12 cellular contexts compared by ENCODE assay signal in genomic region chr11:47861762-47862161, GRCh38. TPM values are rescaled to one million over a fixed set of nuclear protein-coding genes. Genes with fewer than 3 reads are reported as not detected.
DNase-seq lines count a peak whose midpoint lies in the region; ATAC-seq, FAIRE-seq and TF ChIP-seq lines count a peak whose summit lies in the region.
"Had no signal": no experiment of that assay in that cellular context is flagged by ENCODE, and none has a peak within 500 bp of the region (broad histone marks: within the 10 kb centered on the region; RNA-seq: fewer than 3 reads in every experiment).

No MANE protein-coding gene starts in this region.

- WGBS in lower leg skin, 2 donors, result 40 to 48% methylated on average over 6 of the region's 6 CpGs

- H3K79me2 ChIP-seq in GM23338 (replicated peaks; ENCODE audit: insufficient read depth) (no peaks in the 10 kb centered on the region), keratinocyte (ENCODE audit: control insufficient read depth, insufficient read depth, low read length) (no peaks in the 10 kb centered on the region)

- H3K9ac ChIP-seq in BLaER1, result no peak overlapping the region
- no peak overlapping the region for H3K9ac ChIP-seq in keratinocyte (ENCODE audit: control insufficient read depth, extremely low read depth, insufficient read depth, low read length)

- H3K9me3 Mint-ChIP-seq in GM23338 (no peaks in the 10 kb centered on the region), activated B cell treated with CpG ODN at 0.5 μM for 24 hours (no peaks in the 10 kb centered on the region)
- H3K9me3 Mint-ChIP-seq in CD8-positive, alpha-beta memory T cell, result no peaks in the 10 kb centered on the region
- H3K9me3 Mint-ChIP-seq: nephron had no signal

- H3K27me3 Mint-ChIP-seq in GM23338 (ENCODE audit: insufficient read depth, low read depth, poor library complexity) (no peaks in the 10 kb centered on the region), activated B cell treated with CpG ODN at 0.5 μM for 24 hours (no peaks in the 10 kb centered on the region)
- no peaks in the 10 kb centered on the region for H3K27me3 Mint-ChIP-seq in CD8-positive, alpha-beta memory T cell

- H3K27ac ChIP-seq in BLaER1 (no peak overlapping the region), GM23338 (ENCODE audit: low read depth) (no peak overlapping the region), keratinocyte (ENCODE audit: control insufficient read depth, insufficient read depth, low read length) (no peak overlapping the region)
- H3K27ac ChIP-seq in CD8-positive, alpha-beta memory T cell (ENCODE audit: low read depth, low read length), result no peak overlapping the region

- dilution Hi-C loops in keratinocyte (cut with MboI; ENCODE audit: extremely low pct_ligation_motif_present, low sequenced_read_pairs), result no loop called here

- H3K4me2 ChIP-seq in BLaER1, result peak overlapping the region; percentile 76
- H3K4me2 ChIP-seq in GM23338, result no peak overlapping the region
- peak overlapping the region; percentile 5 for H3K4me2 ChIP-seq in keratinocyte (ENCODE audit: control insufficient read depth, extremely low read depth, insufficient read depth, low read depth, low read length)

- no peaks in the 10 kb centered on the region for H3K36me3 ChIP-seq in BLaER1
- H3K36me3 ChIP-seq in GM23338 (ENCODE audit: insufficient read depth), result no peaks in the 10 kb centered on the region
- H3K36me3 ChIP-seq in keratinocyte (ENCODE audit: control insufficient read depth in 2 of 2, extremely low read depth in 1 of 2, insufficient read depth in 2 of 2, low read length in 2 of 2), result no peaks in the 10 kb centered on the region
- no peaks in the 10 kb centered on the region for H3K36me3 ChIP-seq in CD8-positive, alpha-beta memory T cell (ENCODE audit: insufficient read depth, low read length)

- H3F3A ChIP-seq in GM23338 (replicated peaks; ENCODE audit: low read depth), result no peaks in the 10 kb centered on the region

- H3K27ac Mint-ChIP-seq in GM23338 (no peak overlapping the region), activated B cell treated with CpG ODN at 0.5 μM for 24 hours (peak overlapping the region; percentile 91)
- no peak overlapping the region for H3K27ac Mint-ChIP-seq in CD8-positive, alpha-beta memory T cell
- H3K27ac Mint-ChIP-seq: nephron had no signal

- no peak for FAIRE-seq in keratinocyte (lab: Jason Lieb, UNC)
- FAIRE-seq: colon had no signal

- ATAC-seq in GM23338 (no peak), activated B cell treated with CpG ODN at 0.5 μM for 24 hours (ENCODE audit: low read depth) (peak; percentile 62)

- no peak for TF ChIP-seq CTCF in GM23338 (conservative IDR thresholded peaks at IDR 0.05; ENCODE audit: low read depth in 2 of 2)
- no peak for TF ChIP-seq CTCF in activated B cell treated with CpG ODN at 0.5 μM for 24 hours (IDR thresholded peaks at IDR 0.05)
- no peak for TF ChIP-seq CTCF in keratinocyte (optimal IDR thresholded peaks at IDR 0.05 in 1 of 3, IDR thresholded peaks at IDR 0.05 in 1 of 3, conservative IDR thresholded peaks at IDR 0.05 in 1 of 3; ENCODE audit: extremely low read depth in 1 of 3, insufficient read depth in 2 of 3, low read length in 3 of 3)
- no peak for TF ChIP-seq CTCF in lower leg skin (IDR thresholded peaks at IDR 0.05)

- peaks cover 81% of the 10 kb centered on the region for H3K4me1 ChIP-seq in BLaER1
- H3K4me1 ChIP-seq in GM23338 (ENCODE audit: insufficient read depth), result no peaks in the 10 kb centered on the region; the same call in 1 of the 2 replicates
- H3K4me1 ChIP-seq in keratinocyte (ENCODE audit: control insufficient read depth, extremely low read depth, insufficient read depth, low read length), result peaks cover 2% of the 10 kb centered on the region
- peaks cover 40% of the 10 kb centered on the region for H3K4me1 ChIP-seq in CD8-positive, alpha-beta memory T cell (ENCODE audit: insufficient read depth, low read length)

- intact Hi-C loops in activated B cell treated with CpG ODN at 0.5 μM for 24 hours (cut with micrococcal nuclease) (loop anchor here (2.0 kb wide), 1 partner anchor 17 kb away; no protein-coding TSS in a partner anchor), lower leg skin (cut with DNase I; ENCODE audit: low total_unique reads) (no loop called here)

- H3K36me3 Mint-ChIP-seq in GM23338 (ENCODE audit: low read depth) (no peaks in the 10 kb centered on the region), activated B cell treated with CpG ODN at 0.5 μM for 24 hours (ENCODE audit: low read depth) (no peaks in the 10 kb centered on the region)
- H3K36me3 Mint-ChIP-seq in CD8-positive, alpha-beta memory T cell, result peaks cover 0 to 2% (median 0%) of the 10 kb centered on the region in 3 donors

- H3K9me3 ChIP-seq in BLaER1, result peaks cover 9% of the 10 kb centered on the region
- H3K9me3 ChIP-seq in keratinocyte (ENCODE audit: control insufficient read depth, low read depth, low read length), result no peaks in the 10 kb centered on the region
- no peaks in the 10 kb centered on the region for H3K9me3 ChIP-seq in CD8-positive, alpha-beta memory T cell (ENCODE audit: low read length)

- DNase-seq in GM23338 (ENCODE audit: low spot score) (no peak), activated B cell treated with CpG ODN at 0.5 μM for 24 hours (no peak), keratinocyte (ENCODE audit: low read depth, low spot score) (no peak), NCI-H345 (lab: John Stamatoyannopoulos, UW) (no peak), lower leg skin (ENCODE audit: low spot score in 2 of 2) (no peak), AML-193 (lab: John Stamatoyannopoulos, UW) (no peak)
- DNase-seq in CD8-positive, alpha-beta memory T cell, result no peak
- DNase-seq: NCI-H2107, SHP77 had no signal

- H3K27me3 ChIP-seq in BLaER1 (no peaks in the 10 kb centered on the region), GM23338 (ENCODE audit: insufficient read depth) (no peaks in the 10 kb centered on the region), keratinocyte (ENCODE audit: control insufficient read depth, extremely low read depth, insufficient read depth, low read length) (no peaks in the 10 kb centered on the region)
- H3K27me3 ChIP-seq in CD8-positive, alpha-beta memory T cell (ENCODE audit: insufficient read depth, low read length, poor library complexity, severe bottlenecking), result no peaks in the 10 kb centered on the region

- no peaks in the 10 kb centered on the region for H3K9me2 ChIP-seq in GM23338 (ENCODE audit: insufficient read depth)

- CTCF ChIA-PET in activated B cell treated with CpG ODN at 0.5 μM for 24 hours (lab: Charles Lee), result interaction anchor here (0.7 to 0.8 kb wide), 2 partner anchors 56 to 446 kb away, joined by 3 read pairs; no protein-coding TSS in a partner anchor
- CTCF ChIA-PET in CD8-positive, alpha-beta memory T cell (lab: Charles Lee), result interaction anchor here (0.6 to 1.0 kb wide), 2 partner anchors 246 to 1938 kb away, joined by 3 read pairs; no protein-coding TSS in a partner anchor

- H3K4me3 ChIP-seq in BLaER1 (no peak overlapping the region), GM23338 (no peak overlapping the region), keratinocyte (ENCODE audit: control insufficient read depth in 2 of 3, extremely low read depth in 1 of 3, insufficient read depth in 2 of 3, low read depth in 1 of 3, low read length in 3 of 3) (no peak overlapping the region), lower leg skin (ENCODE audit: low read depth, poor library complexity, severe bottlenecking) (no peak overlapping the region)
- H3K4me3 ChIP-seq in CD8-positive, alpha-beta memory T cell (ENCODE audit: low read length), result no peak overlapping the region

- H4K20me1 ChIP-seq in BLaER1, result no peaks in the 10 kb centered on the region
- no peaks in the 10 kb centered on the region for H4K20me1 ChIP-seq in GM23338 (replicated peaks; ENCODE audit: insufficient read depth)
- H4K20me1 ChIP-seq in keratinocyte (ENCODE audit: control insufficient read depth, extremely low read depth, insufficient read depth, low read length), result no peaks in the 10 kb centered on the region

- TF ChIP-seq POLR2A in lower leg skin (IDR thresholded peaks at IDR 0.05), result no peak

- H3K4me1 Mint-ChIP-seq in GM23338, result peaks cover 2% of the 10 kb centered on the region; the same call in 2 of the 3 replicates
- peaks cover 88% of the 10 kb centered on the region for H3K4me1 Mint-ChIP-seq in activated B cell treated with CpG ODN at 0.5 μM for 24 hours
- H3K4me1 Mint-ChIP-seq in CD8-positive, alpha-beta memory T cell, result peaks cover 25 to 42% (median 37%) of the 10 kb centered on the region in 3 donors

- no peaks in the 10 kb centered on the region for H3K9me1 ChIP-seq in keratinocyte (ENCODE audit: control insufficient read depth, extremely low read depth, insufficient read depth, low read length)

- H3K4me3 Mint-ChIP-seq in GM23338 (no peak overlapping the region), activated B cell treated with CpG ODN at 0.5 μM for 24 hours (peak overlapping the region; percentile 73)
- H3K4me3 Mint-ChIP-seq in CD8-positive, alpha-beta memory T cell, result no peak overlapping the region
- H3K4me3 Mint-ChIP-seq: nephron had no signal

- POLR2A ChIA-PET in activated B cell treated with CpG ODN at 0.5 μM for 24 hours (lab: Charles Lee), result interaction anchor here (0.5 to 1.9 kb wide), 14 partner anchors 8 to 251 kb away, joined by 3 to 10 read pairs (median 4); partner anchors contain the start of gene NUP160
- POLR2A ChIA-PET in CD8-positive, alpha-beta memory T cell (lab: Charles Lee), result no interaction called here

- H2AFZ ChIP-seq in GM23338 (peak overlapping the region; percentile 56; the same call in 1 of the 2 replicates), keratinocyte (ENCODE audit: control insufficient read depth, low read length) (no peak overlapping the region)

TF ChIP-seq in GM23338, 12 proteins besides CTCF, POLR2A, EP300 and RAD21 (continues in another document):
- TF ChIP-seq CREB1 (CRISPR knock-in tag; IDR thresholded peaks at IDR 0.05; ENCODE audit: low read depth), result no peak

RNA-seq across cellular contexts. Expression of gene NUP160, which starts 13.6 kb away (rescaled TPM):
- 101 and 108 TPM in 2 replicates for total RNA-seq in GM23338 (2014; rRNA removed; shearing (Covaris generic))
- polyA plus RNA-seq in GM23338 (2016; fragmentation: Nextera tagmentation; extraction: Ambion mirVana), result 41.2 and 41.9 TPM in 2 replicates
- total RNA-seq in activated B cell treated with CpG ODN at 0.5 μM for 24 hours, result 53.2 and 70.8 TPM in 2 replicates
- 16.6 to 26.6 TPM (median 16.6 TPM) in 3 replicates for polyA plus RNA-seq in keratinocyte
- 11.9 TPM for polyA plus RNA-seq in keratinocyte (2011; ENCODE audit: low read depth)
- polyA plus RNA-seq in keratinocyte (2011; cell fraction: cytosol; rRNA removed), result 6.8 and 12.8 TPM in 2 replicates
- polyA plus RNA-seq in keratinocyte (2011; cell fraction: nucleus; rRNA removed), result 23.1 and 27.0 TPM in 2 replicates
- polyA plus RNA-seq in keratinocyte (2012; ENCODE audit: low replicate concordance), result 10.6 and 15.2 TPM in 2 replicates
- polyA minus RNA-seq in keratinocyte, result 20.0 to 60.0 TPM (median 37.2 TPM) in 3 replicates
- 14.0 TPM for polyA minus RNA-seq in keratinocyte (2011; cell fraction: cytosol; rRNA and poly(A)+ RNA removed)
- 26.1 and 48.9 TPM in 2 replicates for polyA minus RNA-seq in keratinocyte (2011; cell fraction: nucleus; rRNA and poly(A)+ RNA removed)
- 10 to 100 TPM; 65.1 to 69.9 TPM for total RNA-seq in CD8-positive, alpha-beta memory T cell
- 30.0 TPM for polyA plus RNA-seq in CD8-positive, alpha-beta memory T cell
- 10 to 100 TPM; 14.1 to 22.4 (median 18.9) TPM for total RNA-seq in lower leg skin
